In the genomic region with DNA sequence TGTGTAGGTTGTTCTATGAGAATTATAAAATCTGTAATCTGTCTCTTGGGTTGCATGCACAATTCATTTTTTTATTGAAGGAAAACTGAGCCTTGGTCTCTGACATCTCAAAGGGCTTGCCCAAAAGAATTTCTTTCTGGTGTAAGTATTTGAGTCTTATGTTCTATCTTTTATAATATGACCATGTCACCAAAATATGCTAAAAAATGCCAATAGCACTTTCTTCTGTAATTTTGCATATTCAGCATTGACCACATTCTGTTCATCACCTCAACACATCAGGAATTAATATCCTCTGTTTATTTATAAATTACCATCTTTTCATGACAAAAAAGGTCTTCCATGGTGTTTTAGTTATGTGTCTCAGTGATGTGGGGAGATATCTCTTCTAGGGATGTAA, we compare ENCODE assay signal across 1 cellular context.
TF ChIP-seq lines count a peak whose summit lies in the region.

No MANE protein-coding gene starts in this region.

TF ChIP-seq in SK-N-SH, 30 proteins besides CTCF, POLR2A, EP300 and RAD21 (continued from another document):
- TF ChIP-seq GATA2 (CRISPR knock-in tag; IDR thresholded peaks at IDR 0.05) = no peak
- TF ChIP-seq, protein P1, sequence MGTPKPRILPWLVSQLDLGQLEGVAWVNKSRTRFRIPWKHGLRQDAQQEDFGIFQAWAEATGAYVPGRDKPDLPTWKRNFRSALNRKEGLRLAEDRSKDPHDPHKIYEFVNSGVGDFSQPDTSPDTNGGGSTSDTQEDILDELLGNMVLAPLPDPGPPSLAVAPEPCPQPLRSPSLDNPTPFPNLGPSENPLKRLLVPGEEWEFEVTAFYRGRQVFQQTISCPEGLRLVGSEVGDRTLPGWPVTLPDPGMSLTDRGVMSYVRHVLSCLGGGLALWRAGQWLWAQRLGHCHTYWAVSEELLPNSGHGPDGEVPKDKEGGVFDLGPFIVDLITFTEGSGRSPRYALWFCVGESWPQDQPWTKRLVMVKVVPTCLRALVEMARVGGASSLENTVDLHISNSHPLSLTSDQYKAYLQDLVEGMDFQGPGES (IDR thresholded peaks at IDR 0.05; ENCODE audit: low read depth, low read length) = no peak
- no peak for TF ChIP-seq JUND (IDR thresholded peaks at IDR 0.05)
- TF ChIP-seq, protein P2, sequence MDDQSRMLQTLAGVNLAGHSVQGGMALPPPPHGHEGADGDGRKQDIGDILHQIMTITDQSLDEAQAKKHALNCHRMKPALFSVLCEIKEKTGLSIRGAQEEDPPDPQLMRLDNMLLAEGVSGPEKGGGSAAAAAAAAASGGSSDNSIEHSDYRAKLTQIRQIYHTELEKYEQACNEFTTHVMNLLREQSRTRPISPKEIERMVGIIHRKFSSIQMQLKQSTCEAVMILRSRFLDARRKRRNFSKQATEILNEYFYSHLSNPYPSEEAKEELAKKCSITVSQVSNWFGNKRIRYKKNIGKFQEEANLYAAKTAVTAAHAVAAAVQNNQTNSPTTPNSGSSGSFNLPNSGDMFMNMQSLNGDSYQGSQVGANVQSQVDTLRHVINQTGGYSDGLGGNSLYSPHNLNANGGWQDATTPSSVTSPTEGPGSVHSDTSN (IDR thresholded peaks at IDR 0.05) = no peak
- TF ChIP-seq POLR2AphosphoS5 (IDR thresholded peaks at IDR 0.05; ENCODE audit: low read depth, low read length) = no peak
- TF ChIP-seq, protein P3, sequence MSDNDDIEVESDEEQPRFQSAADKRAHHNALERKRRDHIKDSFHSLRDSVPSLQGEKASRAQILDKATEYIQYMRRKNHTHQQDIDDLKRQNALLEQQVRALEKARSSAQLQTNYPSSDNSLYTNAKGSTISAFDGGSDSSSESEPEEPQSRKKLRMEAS (IDR thresholded peaks at IDR 0.05; ENCODE audit: low read depth) = no peak
- no peak for TF ChIP-seq MXI1 (IDR thresholded peaks at IDR 0.05; ENCODE audit: low read depth, low read length)
